In the genomic region with DNA sequence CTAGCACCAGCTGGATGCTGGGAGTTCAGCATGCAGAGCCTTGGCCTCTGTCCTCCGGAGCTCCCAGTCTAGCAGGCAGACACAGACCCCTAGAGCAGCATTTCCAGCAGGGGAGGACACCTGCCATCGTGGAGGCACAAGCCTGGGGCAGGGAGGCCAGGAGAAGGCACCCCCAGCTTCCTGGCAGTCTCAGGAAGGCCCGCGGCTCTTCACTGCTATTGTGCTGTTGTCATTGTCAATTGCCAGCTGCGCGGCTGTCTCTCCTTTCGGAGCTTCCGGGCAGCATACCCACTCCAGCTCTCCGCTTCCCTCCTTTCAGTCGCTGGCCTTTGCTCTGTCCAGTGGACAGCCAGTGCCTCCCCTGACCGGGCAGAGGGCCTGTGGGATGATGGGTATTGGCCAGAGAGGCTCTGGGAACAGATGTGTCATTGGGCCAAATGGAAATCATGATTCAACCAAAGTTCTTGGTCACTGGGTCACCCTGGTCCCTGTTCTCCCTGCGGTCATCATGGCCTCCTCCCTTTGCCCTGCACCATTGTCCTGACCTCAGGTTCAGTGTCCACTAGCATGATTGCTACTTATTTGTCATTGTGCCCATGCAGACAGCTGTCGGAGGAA, we compare ENCODE assay signal across 1 cellular context.
TF ChIP-seq lines count a peak whose summit lies in the region.

No MANE protein-coding gene starts in this region.

TF ChIP-seq in WTC11, 78 proteins besides CTCF, POLR2A, EP300 and RAD21 (continued from another document):
- TF ChIP-seq PRDM15 (CRISPR knock-in tag; IDR thresholded peaks at IDR 0.05) (no peak), NR1H2 (CRISPR knock-in tag; IDR thresholded peaks at IDR 0.05) (no peak), ZNF671 (CRISPR knock-in tag; IDR thresholded peaks at IDR 0.05) (no peak), ZNF425 (CRISPR knock-in tag; conservative IDR thresholded peaks at IDR 0.05) (no peak), ZNF317 (CRISPR knock-in tag; IDR thresholded peaks at IDR 0.05; ENCODE audit: borderline replicate concordance, low read depth) (no peak), ELF4 (CRISPR knock-in tag; IDR thresholded peaks at IDR 0.05; ENCODE audit: low read depth) (no peak), ATF6 (CRISPR knock-in tag; IDR thresholded peaks at IDR 0.05) (no peak), TP53 (CRISPR knock-in tag; IDR thresholded peaks at IDR 0.05) (no peak), ATF2 (CRISPR knock-in tag; IDR thresholded peaks at IDR 0.05; ENCODE audit: borderline replicate concordance, low read depth) (no peak), GTF2I (CRISPR knock-in tag; conservative IDR thresholded peaks at IDR 0.05) (no peak), CBFB (CRISPR knock-in tag; IDR thresholded peaks at IDR 0.05; ENCODE audit: low read depth) (no peak), TEAD1 (CRISPR knock-in tag; IDR thresholded peaks at IDR 0.05) (no peak), ATF1 (CRISPR knock-in tag; IDR thresholded peaks at IDR 0.05) (no peak)
- TF ChIP-seq, protein P1, sequence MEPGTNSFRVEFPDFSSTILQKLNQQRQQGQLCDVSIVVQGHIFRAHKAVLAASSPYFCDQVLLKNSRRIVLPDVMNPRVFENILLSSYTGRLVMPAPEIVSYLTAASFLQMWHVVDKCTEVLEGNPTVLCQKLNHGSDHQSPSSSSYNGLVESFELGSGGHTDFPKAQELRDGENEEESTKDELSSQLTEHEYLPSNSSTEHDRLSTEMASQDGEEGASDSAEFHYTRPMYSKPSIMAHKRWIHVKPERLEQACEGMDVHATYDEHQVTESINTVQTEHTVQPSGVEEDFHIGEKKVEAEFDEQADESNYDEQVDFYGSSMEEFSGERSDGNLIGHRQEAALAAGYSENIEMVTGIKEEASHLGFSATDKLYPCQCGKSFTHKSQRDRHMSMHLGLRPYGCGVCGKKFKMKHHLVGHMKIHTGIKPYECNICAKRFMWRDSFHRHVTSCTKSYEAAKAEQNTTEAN (CRISPR knock-in tag; IDR thresholded peaks at IDR 0.05), result no peak
- TF ChIP-seq, protein P2, sequence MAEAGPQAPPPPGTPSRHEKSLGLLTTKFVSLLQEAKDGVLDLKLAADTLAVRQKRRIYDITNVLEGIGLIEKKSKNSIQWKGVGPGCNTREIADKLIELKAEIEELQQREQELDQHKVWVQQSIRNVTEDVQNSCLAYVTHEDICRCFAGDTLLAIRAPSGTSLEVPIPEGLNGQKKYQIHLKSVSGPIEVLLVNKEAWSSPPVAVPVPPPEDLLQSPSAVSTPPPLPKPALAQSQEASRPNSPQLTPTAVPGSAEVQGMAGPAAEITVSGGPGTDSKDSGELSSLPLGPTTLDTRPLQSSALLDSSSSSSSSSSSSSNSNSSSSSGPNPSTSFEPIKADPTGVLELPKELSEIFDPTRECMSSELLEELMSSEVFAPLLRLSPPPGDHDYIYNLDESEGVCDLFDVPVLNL (CRISPR knock-in tag; IDR thresholded peaks at IDR 0.05; ENCODE audit: borderline replicate concordance, low read depth), result no peak
- TF ChIP-seq, protein P3, sequence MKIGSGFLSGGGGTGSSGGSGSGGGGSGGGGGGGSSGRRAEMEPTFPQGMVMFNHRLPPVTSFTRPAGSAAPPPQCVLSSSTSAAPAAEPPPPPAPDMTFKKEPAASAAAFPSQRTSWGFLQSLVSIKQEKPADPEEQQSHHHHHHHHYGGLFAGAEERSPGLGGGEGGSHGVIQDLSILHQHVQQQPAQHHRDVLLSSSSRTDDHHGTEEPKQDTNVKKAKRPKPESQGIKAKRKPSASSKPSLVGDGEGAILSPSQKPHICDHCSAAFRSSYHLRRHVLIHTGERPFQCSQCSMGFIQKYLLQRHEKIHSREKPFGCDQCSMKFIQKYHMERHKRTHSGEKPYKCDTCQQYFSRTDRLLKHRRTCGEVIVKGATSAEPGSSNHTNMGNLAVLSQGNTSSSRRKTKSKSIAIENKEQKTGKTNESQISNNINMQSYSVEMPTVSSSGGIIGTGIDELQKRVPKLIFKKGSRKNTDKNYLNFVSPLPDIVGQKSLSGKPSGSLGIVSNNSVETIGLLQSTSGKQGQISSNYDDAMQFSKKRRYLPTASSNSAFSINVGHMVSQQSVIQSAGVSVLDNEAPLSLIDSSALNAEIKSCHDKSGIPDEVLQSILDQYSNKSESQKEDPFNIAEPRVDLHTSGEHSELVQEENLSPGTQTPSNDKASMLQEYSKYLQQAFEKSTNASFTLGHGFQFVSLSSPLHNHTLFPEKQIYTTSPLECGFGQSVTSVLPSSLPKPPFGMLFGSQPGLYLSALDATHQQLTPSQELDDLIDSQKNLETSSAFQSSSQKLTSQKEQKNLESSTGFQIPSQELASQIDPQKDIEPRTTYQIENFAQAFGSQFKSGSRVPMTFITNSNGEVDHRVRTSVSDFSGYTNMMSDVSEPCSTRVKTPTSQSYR (CRISPR knock-in tag; IDR thresholded peaks at IDR 0.05), result no peak
